ENCODE assay signal across 8 cellular contexts in the genomic region with DNA sequence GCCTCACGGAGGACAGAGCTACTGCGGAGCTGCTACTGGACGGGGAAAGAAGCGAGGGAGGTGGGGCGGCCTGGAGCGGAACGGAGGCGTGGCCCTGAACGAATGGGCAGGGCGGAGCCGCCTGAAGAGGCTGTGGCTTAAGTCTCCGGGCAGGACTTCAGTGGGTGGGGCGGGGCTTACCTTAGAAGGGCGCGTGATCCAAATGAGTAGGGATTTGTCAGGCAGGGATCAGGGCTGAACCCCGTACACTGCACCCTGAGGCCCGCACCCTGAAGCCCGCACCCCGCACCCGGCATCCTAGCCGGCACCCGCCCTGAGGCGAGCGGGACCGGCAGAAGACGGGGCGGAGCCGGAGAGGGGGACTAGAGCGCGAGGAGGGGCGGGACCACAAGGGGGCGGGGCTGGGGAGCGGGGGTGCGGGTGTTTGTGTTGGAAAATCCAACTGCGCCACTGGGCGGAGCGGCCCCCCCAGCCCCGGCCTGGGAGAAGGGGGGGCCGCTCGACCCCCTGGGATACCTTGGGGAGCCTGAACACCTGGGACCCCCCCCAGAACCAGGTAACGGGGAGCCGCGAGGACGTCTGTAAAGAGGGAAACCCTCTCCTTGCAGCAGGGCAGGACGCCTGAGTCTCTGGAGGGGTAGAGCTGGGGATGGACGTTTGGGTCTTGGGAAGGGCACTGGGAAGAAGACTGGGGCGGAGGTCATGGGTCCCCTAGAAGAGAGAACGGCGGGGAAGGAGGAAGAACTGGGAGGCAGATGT. TPM values are rescaled to one million over a fixed set of nuclear protein-coding genes. Genes with fewer than 3 reads are reported as not detected.
A peak's percentile ranks its signal among the peaks of the same experiment; 100 is the strongest.
DNase-seq lines count a peak whose midpoint lies in the region; ATAC-seq, FAIRE-seq and TF ChIP-seq lines count a peak whose summit lies in the region.

A gene with protein sequence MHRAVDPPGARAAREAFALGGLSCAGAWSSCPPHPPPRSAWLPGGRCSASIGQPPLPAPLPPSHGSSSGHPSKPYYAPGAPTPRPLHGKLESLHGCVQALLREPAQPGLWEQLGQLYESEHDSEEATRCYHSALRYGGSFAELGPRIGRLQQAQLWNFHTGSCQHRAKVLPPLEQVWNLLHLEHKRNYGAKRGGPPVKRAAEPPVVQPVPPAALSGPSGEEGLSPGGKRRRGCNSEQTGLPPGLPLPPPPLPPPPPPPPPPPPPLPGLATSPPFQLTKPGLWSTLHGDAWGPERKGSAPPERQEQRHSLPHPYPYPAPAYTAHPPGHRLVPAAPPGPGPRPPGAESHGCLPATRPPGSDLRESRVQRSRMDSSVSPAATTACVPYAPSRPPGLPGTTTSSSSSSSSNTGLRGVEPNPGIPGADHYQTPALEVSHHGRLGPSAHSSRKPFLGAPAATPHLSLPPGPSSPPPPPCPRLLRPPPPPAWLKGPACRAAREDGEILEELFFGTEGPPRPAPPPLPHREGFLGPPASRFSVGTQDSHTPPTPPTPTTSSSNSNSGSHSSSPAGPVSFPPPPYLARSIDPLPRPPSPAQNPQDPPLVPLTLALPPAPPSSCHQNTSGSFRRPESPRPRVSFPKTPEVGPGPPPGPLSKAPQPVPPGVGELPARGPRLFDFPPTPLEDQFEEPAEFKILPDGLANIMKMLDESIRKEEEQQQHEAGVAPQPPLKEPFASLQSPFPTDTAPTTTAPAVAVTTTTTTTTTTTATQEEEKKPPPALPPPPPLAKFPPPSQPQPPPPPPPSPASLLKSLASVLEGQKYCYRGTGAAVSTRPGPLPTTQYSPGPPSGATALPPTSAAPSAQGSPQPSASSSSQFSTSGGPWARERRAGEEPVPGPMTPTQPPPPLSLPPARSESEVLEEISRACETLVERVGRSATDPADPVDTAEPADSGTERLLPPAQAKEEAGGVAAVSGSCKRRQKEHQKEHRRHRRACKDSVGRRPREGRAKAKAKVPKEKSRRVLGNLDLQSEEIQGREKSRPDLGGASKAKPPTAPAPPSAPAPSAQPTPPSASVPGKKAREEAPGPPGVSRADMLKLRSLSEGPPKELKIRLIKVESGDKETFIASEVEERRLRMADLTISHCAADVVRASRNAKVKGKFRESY (N-terminal part only) (plus strand): TSS at position 423 of the 759 bp plus-strand sequence. CDS start 11,338 bp downstream, outside the sequence.

- FAIRE-seq in endothelial cell of umbilical vein (lab: Jason Lieb, UNC): peak; percentile 96

- TF ChIP-seq CTCF in endothelial cell of umbilical vein (IDR thresholded peaks at IDR 0.05; ENCODE audit: extremely low read depth in 1 of 2, insufficient read depth in 1 of 2, low read depth in 1 of 2, low read length in 2 of 2): no peak
- TF ChIP-seq CTCF in mesothelial cell of epicardium (IDR thresholded peaks at IDR 0.05; ENCODE audit: unreplicated experiment): no peak

- no peaks in the 10 kb centered on the region for H4K20me1 ChIP-seq in endothelial cell of umbilical vein (replicated peaks; ENCODE audit: control insufficient read depth, extremely low read depth, insufficient read depth, low read length)

- no TSS peak for BruUV-seq in endothelial cell of umbilical vein (replicated peaks; lab: Mats Ljungman, UMichigan)

- ATAC-seq in GM19455 (IDR thresholded peaks at IDR 0.05; ENCODE audit: unreplicated experiment): peak; percentile 46

- no peak for TF ChIP-seq POLR2A in endothelial cell of umbilical vein (IDR thresholded peaks at IDR 0.05; ENCODE audit: low read depth, low read length)

- no peaks in the 10 kb centered on the region for H3K79me2 ChIP-seq in endothelial cell of umbilical vein (ENCODE audit: control insufficient read depth, insufficient read depth, low read length)

- POLR2A ChIA-PET in endothelial cell of umbilical vein (lab: Charles Lee): no interaction called here

- dilution Hi-C loops in endothelial cell of umbilical vein (cut with MboI; ENCODE audit: extremely low pct_ligation_motif_present, low sequenced_read_pairs): no loop called here

- peaks cover 31% of the 10 kb centered on the region for H3K4me1 Mint-ChIP-seq in mesothelial cell of epicardium

- no peaks in the 10 kb centered on the region for H3K9me3 ChIP-seq in endothelial cell of umbilical vein (replicated peaks; ENCODE audit: control insufficient read depth, insufficient read depth, low read length)

- peak; percentile 47 to 93 (median 82) for DNase-seq in C1 segment of cervical spinal cord (lab: John Stamatoyannopoulos, UW)
- DNase-seq in HUDEP-2 (lab: John Stamatoyannopoulos, UW; ENCODE audit: unreplicated experiment in 76 of 76): peak in 64 of 76 experiments; percentile 25 to 91 (median 81)
- peak; percentile 55 for DNase-seq in OCI-M2 (lab: John Stamatoyannopoulos, UW; ENCODE audit: unreplicated experiment)
- peak; percentile 77 for DNase-seq in activated T-cell treated with anti-CD3 and anti-CD28 coated beads for 4 hours
- DNase-seq in endothelial cell of umbilical vein (ENCODE audit: low read depth, low spot score): peak; percentile 95
- peak; percentile 82 to 90 for DNase-seq in mesothelial cell of epicardium (ENCODE audit: low spot score in 2 of 2, unreplicated experiment in 2 of 2)
- peak; percentile 58 for DNase-seq in stimulated activated CD8-positive, alpha-beta memory T cell treated with anti-CD3 and anti-CD28 coated beads, Interleukin-15, amount 100 ng/mL, for 24 hours (ENCODE audit: low read depth)

- peak within 1 kb of the TSS; percentile 34 to 64 (median 61) for H3K4me3 ChIP-seq in endothelial cell of umbilical vein (replicated peaks in 1 of 3; ENCODE audit: insufficient read depth in 1 of 3, low read depth in 1 of 3, low read length in 3 of 3)

- H3K27me3 Mint-ChIP-seq in mesothelial cell of epicardium (ENCODE audit: low read depth): peaks cover 22% of the 10 kb centered on the region

- H3K27ac Mint-ChIP-seq in mesothelial cell of epicardium: peak within 1 kb of the TSS; percentile 100

- H3K4me3 Mint-ChIP-seq in mesothelial cell of epicardium: peak within 1 kb of the TSS; percentile 94

- H2AFZ ChIP-seq in endothelial cell of umbilical vein (ENCODE audit: low read depth, low read length): peak within 1 kb of the TSS; percentile 86

- H3K4me1 ChIP-seq in endothelial cell of umbilical vein (ENCODE audit: control insufficient read depth, extremely low read depth, insufficient read depth, low read length): peaks cover 32% of the 10 kb centered on the region

- H3K36me3 Mint-ChIP-seq in mesothelial cell of epicardium: no peaks in the 10 kb centered on the region

- peak within 1 kb of the TSS; percentile 79 for H3K4me2 ChIP-seq in endothelial cell of umbilical vein (ENCODE audit: insufficient read depth, low read length)

- intact Hi-C loops in endothelial cell of umbilical vein (cut with micrococcal nuclease): loop anchor here (1.0 kb wide), 2 partner anchors 17 to 53 kb away; no protein-coding TSS in a partner anchor

- peak within 1 kb of the TSS; percentile 96 for H3K9ac ChIP-seq in endothelial cell of umbilical vein (replicated peaks; ENCODE audit: extremely low read depth, insufficient read depth, low read length)

- no peaks in the 10 kb centered on the region for H3K9me1 ChIP-seq in endothelial cell of umbilical vein (replicated peaks; ENCODE audit: control insufficient read depth, extremely low read depth, insufficient read depth, low read length)

- CTCF ChIA-PET in endothelial cell of umbilical vein (lab: Charles Lee): interaction anchor here (0.9 to 5.8 kb wide), 15 partner anchors 9 to 226 kb away, joined by 3 to 32 read pairs (median 4); a partner anchor contains a TSS

- H3K9me3 Mint-ChIP-seq in mesothelial cell of epicardium: no peaks in the 10 kb centered on the region

- peaks cover 0 to 3% of the 10 kb centered on the region in 2 experiments for H3K27me3 ChIP-seq in endothelial cell of umbilical vein (ENCODE audit: control insufficient read depth in 2 of 2, insufficient read depth in 2 of 2, low read length in 2 of 2)

- H3K36me3 ChIP-seq in endothelial cell of umbilical vein (ENCODE audit: control insufficient read depth in 2 of 2, extremely low read depth in 1 of 2, insufficient read depth in 2 of 2, low read length in 2 of 2): no peaks in the 10 kb centered on the region

- peak within 1 kb of the TSS; percentile 94 for H3K27ac ChIP-seq in endothelial cell of umbilical vein (ENCODE audit: insufficient read depth, low read depth, low read length)

TF ChIP-seq in endothelial cell of umbilical vein, 7 proteins besides CTCF, POLR2A, EP300 and RAD21:
- TF ChIP-seq MYC (IDR thresholded peaks at IDR 0.05; ENCODE audit: low read depth, low read length): no peak
- TF ChIP-seq POLR2AphosphoS5 (IDR thresholded peaks at IDR 0.05; ENCODE audit: insufficient read depth, low read depth, low read length): no peak
- TF ChIP-seq EZH2 (IDR thresholded peaks at IDR 0.05; ENCODE audit: borderline replicate concordance, low read depth, low read length, severe bottlenecking): no peak
- TF ChIP-seq GATA2 (IDR thresholded peaks at IDR 0.05; ENCODE audit: insufficient read depth, insufficient read length, low read depth, low read length): no peak
- no peak for TF ChIP-seq FOS (IDR thresholded peaks at IDR 0.05; ENCODE audit: borderline replicate concordance, insufficient read depth, low read length)
- TF ChIP-seq, protein P1, sequence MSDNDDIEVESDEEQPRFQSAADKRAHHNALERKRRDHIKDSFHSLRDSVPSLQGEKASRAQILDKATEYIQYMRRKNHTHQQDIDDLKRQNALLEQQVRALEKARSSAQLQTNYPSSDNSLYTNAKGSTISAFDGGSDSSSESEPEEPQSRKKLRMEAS (IDR thresholded peaks at IDR 0.05; ENCODE audit: insufficient read depth, insufficient read length): no peak
- no peak for TF ChIP-seq JUN (IDR thresholded peaks at IDR 0.05; ENCODE audit: borderline replicate concordance, insufficient read depth, insufficient read length, low read depth)

RNA-seq across cellular contexts. Expression of the gene that starts here (rescaled TPM):
- total RNA-seq in endothelial cell of umbilical vein (17.8 and 19.2 TPM in 2 replicates), mesothelial cell of epicardium (88.4 to 96.3 TPM (median 94.4 TPM) in 3 replicates)
- 1.8 and 2.0 TPM in 2 replicates for polyA plus RNA-seq in endothelial cell of umbilical vein
- 1.2 and 1.7 TPM in 2 replicates for polyA plus RNA-seq in endothelial cell of umbilical vein (2011; cell fraction: cytosol; rRNA removed)
- polyA plus RNA-seq in endothelial cell of umbilical vein (2011; cell fraction: nucleus; rRNA removed): 9.3 and 13.0 TPM in 2 replicates
- 6.6 and 13.4 TPM in 2 replicates for polyA plus RNA-seq in endothelial cell of umbilical vein (2012)
- polyA minus RNA-seq in endothelial cell of umbilical vein: 4.9 and 9.7 TPM in 2 replicates
- polyA minus RNA-seq in endothelial cell of umbilical vein (2011; cell fraction: cytosol; rRNA and poly(A)+ RNA removed): 4.9 TPM
- 22.5 and 24.4 TPM in 2 replicates for polyA minus RNA-seq in endothelial cell of umbilical vein (2011; cell fraction: nucleus; rRNA and poly(A)+ RNA removed)

Comparison
In these comparisons a context has a peak if more than half of its experiments do, and no peak if none do; other contexts are left out.
1. Peak in every context shown above with its lines: DNase-seq, ATAC-seq, H3K4me3 ChIP-seq and H3K27ac ChIP-seq.